In genomic region chrX:68594769-68595168, GRCh38 we compare ENCODE assay signal across 28 cellular contexts.
"Had no signal": no experiment of that assay in that cellular context is flagged by ENCODE, and none has a peak within 500 bp of the region (broad histone marks: within the 10 kb centered on the region; RNA-seq: fewer than 3 reads in every experiment).

No MANE protein-coding gene starts in this region.

- ATAC-seq: natural killer cell; psoas muscle; right cardiac atrium; right lobe of liver; stimulated activated effector memory CD8-positive, alpha-beta T cell treated with anti-CD3 and anti-CD28 coated beads, Interleukin-12 subunit alpha, Interleukin-12 subunit beta, amount 100 ng/mL, for 72 hours; stimulated activated naive B cell treated with anti-CD40 and anti-IgM and Interleukin-4, amounts not matched to agents 10 μg/mL and 1 μg/mL and 100 μg/mL, for 72 hours had no signal

- H3K27ac Mint-ChIP-seq: natural killer cell; nephron; neural progenitor cell; progenitor cell of endocrine pancreas; stimulated activated effector memory CD8-positive, alpha-beta T cell treated with anti-CD3 and anti-CD28 coated beads, Interleukin-12 subunit alpha, Interleukin-12 subunit beta, amount 100 ng/mL, for 72 hours; stimulated activated naive B cell treated with anti-CD40 and anti-IgM and Interleukin-4, amounts not matched to agents 10 μg/mL and 1 μg/mL and 100 μg/mL, for 72 hours; stimulated activated naive CD8-positive, alpha-beta T cell treated with anti-CD3 and anti-CD28 coated beads, Interleukin-15, Interleukin-2, amounts not matched to agents 100 ng/mL and 50 ng/mL, for 24 hours had no signal

- H3K27me3 ChIP-seq: neural progenitor cell, ovary, right lobe of liver, sigmoid colon, stomach, thyroid gland, tibial nerve, upper lobe of left lung, uterus had no signal

- H3K9ac ChIP-seq: neural progenitor cell, parathyroid adenoma had no signal

- H3K4me2 ChIP-seq: neural progenitor cell had no signal

- H3K79me2 ChIP-seq: parathyroid adenoma had no signal

- DNase-seq: natural killer cell; occipital lobe; ovary; posterior cingulate gyrus; psoas muscle; right cardiac atrium; right lobe of liver; sigmoid colon; small intestine; stimulated activated CD4-positive, alpha-beta T cell treated with anti-CD3 and anti-CD28 coated beads, Interleukin-15, amount 100 ng/mL, for 24 hours; stimulated activated CD4-positive, alpha-beta T cell treated with anti-CD3 and anti-CD28 coated beads, Interleukin-2, amount 100 ng/mL, for 24 hours; stimulated activated CD4-positive, alpha-beta T cell treated with anti-CD3 and anti-CD28 coated beads, Interleukin-2, amount 100 ng/mL, for 48 hours; stimulated activated CD4-positive, alpha-beta T cell treated with anti-CD3 and anti-CD28 coated beads, Interleukin-4, amount 100 ng/mL, for 24 hours; stimulated activated naive B cell treated with anti-CD40 and anti-IgM and Interleukin-4, amounts not matched to agents 10 μg/mL and 1 μg/mL and 100 μg/mL, for 72 hours; stimulated activated naive CD4-positive, alpha-beta T cell treated with Interleukin-2 at 50 U/mL for 16 hours; stomach; thyroid gland; trophoblast cell; upper lobe of left lung; uterus had no signal

- H3K9me3 ChIP-seq: ovary, right lobe of liver, sigmoid colon, thoracic aorta, thyroid gland, uterus had no signal

- H2AFZ ChIP-seq: neural progenitor cell, parathyroid adenoma had no signal

- H3K27me3 Mint-ChIP-seq: progenitor cell of endocrine pancreas; stimulated activated naive CD8-positive, alpha-beta T cell treated with anti-CD3 and anti-CD28 coated beads, Interleukin-15, Interleukin-2, amounts not matched to agents 100 ng/mL and 50 ng/mL, for 24 hours had no signal

- H3K4me1 ChIP-seq: neural progenitor cell, parathyroid adenoma, psoas muscle, right lobe of liver, sigmoid colon, stomach, thyroid gland, tibial nerve, upper lobe of left lung, uterus had no signal

- H3K4me3 Mint-ChIP-seq: natural killer cell; nephron; neural progenitor cell; stimulated activated effector memory CD8-positive, alpha-beta T cell treated with anti-CD3 and anti-CD28 coated beads, Interleukin-12 subunit alpha, Interleukin-12 subunit beta, amount 100 ng/mL, for 72 hours; stimulated activated naive B cell treated with anti-CD40 and anti-IgM and Interleukin-4, amounts not matched to agents 10 μg/mL and 1 μg/mL and 100 μg/mL, for 72 hours; stimulated activated naive CD8-positive, alpha-beta T cell treated with anti-CD3 and anti-CD28 coated beads, Interleukin-15, Interleukin-2, amounts not matched to agents 100 ng/mL and 50 ng/mL, for 24 hours had no signal

- H3K36me3 Mint-ChIP-seq: neural progenitor cell; stimulated activated effector memory CD8-positive, alpha-beta T cell treated with anti-CD3 and anti-CD28 coated beads, Interleukin-12 subunit alpha, Interleukin-12 subunit beta, amount 100 ng/mL, for 72 hours had no signal

- H3K4me3 ChIP-seq: neural progenitor cell, ovary, psoas muscle, right lobe of liver, sigmoid colon, stomach, thoracic aorta, thyroid gland, tibial nerve, upper lobe of left lung, uterus had no signal

- H3K4me1 Mint-ChIP-seq: natural killer cell; nephron; neural progenitor cell; stimulated activated effector memory CD8-positive, alpha-beta T cell treated with anti-CD3 and anti-CD28 coated beads, Interleukin-12 subunit alpha, Interleukin-12 subunit beta, amount 100 ng/mL, for 72 hours; stimulated activated naive B cell treated with anti-CD40 and anti-IgM and Interleukin-4, amounts not matched to agents 10 μg/mL and 1 μg/mL and 100 μg/mL, for 72 hours had no signal

- H3K27ac ChIP-seq: neural progenitor cell, ovary, parathyroid adenoma, psoas muscle, right lobe of liver, sigmoid colon, stomach, thoracic aorta, thyroid gland, tibial nerve, upper lobe of left lung, uterus had no signal

- H3K36me3 ChIP-seq: neural progenitor cell, ovary, right lobe of liver, sigmoid colon, stomach, thoracic aorta, thyroid gland, tibial nerve, upper lobe of left lung, uterus had no signal
